Comparison of ENCODE assay signal across 1 cellular context in genomic region chr2:100909571-100909970, GRCh38.
TF ChIP-seq lines count a peak whose summit lies in the region.

No MANE protein-coding gene starts in this region.

TF ChIP-seq in HEK293, 187 proteins besides CTCF, POLR2A, EP300 and RAD21 (continued from another document):
- TF ChIP-seq PRDM10 (tag by site-specific recombination; IDR thresholded peaks at IDR 0.05) (peak; percentile 86), ZNF571 (tag by site-specific recombination; IDR thresholded peaks at IDR 0.05) (no peak), ZNF391 (tag by site-specific recombination; IDR thresholded peaks at IDR 0.05; ENCODE audit: borderline replicate concordance, low read depth) (no peak), PRDM6 (tag by site-specific recombination; IDR thresholded peaks at IDR 0.05) (peak; percentile 69), ZIC2 (tag by site-specific recombination; IDR thresholded peaks at IDR 0.05) (peak; percentile 72), ZNF16 (tag by site-specific recombination; IDR thresholded peaks at IDR 0.05; ENCODE audit: low read depth) (no peak), ZNF114 (tag by site-specific recombination; IDR thresholded peaks at IDR 0.05) (no peak), ZNF426 (tag by site-specific recombination; IDR thresholded peaks at IDR 0.05) (no peak), KLF16 (tag by site-specific recombination; IDR thresholded peaks at IDR 0.05) (no peak), TRIM28 (IDR thresholded peaks at IDR 0.05; ENCODE audit: borderline replicate concordance, low read length) (peak; percentile 78), ZBTB17 (tag by site-specific recombination; IDR thresholded peaks at IDR 0.05) (no peak), PATZ1 (tag by site-specific recombination; IDR thresholded peaks at IDR 0.05) (0 out of 2 replicates have a peak, but pooled peaks have one; percentile 27)
